ENCODE assay signal across 26 cellular contexts in genomic region chr19:45142016-45142727, GRCh38. TPM values are rescaled to one million over a fixed set of nuclear protein-coding genes. Genes with fewer than 3 reads are reported as not detected.
"Had no signal": no experiment of that assay in that cellular context is flagged by ENCODE, and none has a peak within 500 bp of the region (broad histone marks: within the 10 kb centered on the region; RNA-seq: fewer than 3 reads in every experiment).

No MANE protein-coding gene starts in this region.

- H3K4me1 Mint-ChIP-seq: activated CD4-positive, alpha-beta T cell treated with anti-CD3 and anti-CD28 coated beads, Interleukin-2, amount 10 ng/mL, durations not matched to agents 24 days and 14 days had no signal

- DNase-seq: activated CD4-positive, alpha-beta memory T cell treated with anti-CD3 and anti-CD28 coated beads for 36 hours; activated CD4-positive, alpha-beta T cell treated with anti-CD3 and anti-CD28 coated beads, Interleukin-2, amount 10 ng/mL, durations not matched to agents 24 days and 14 days; activated naive CD4-positive, alpha-beta T cell; activated naive CD8-positive, alpha-beta T cell treated with anti-CD3 and anti-CD28 coated beads for 36 hours; activated T-cell treated with anti-CD3 and anti-CD28 coated beads, Interleukin-2, amount 50 U/mL, for 48 hours; dermis blood vessel endothelial cell; effector CD4-positive, alpha-beta T cell; esophagus squamous epithelium; foreskin melanocyte; left colon; naive B cell; right cardiac atrium; stimulated activated CD4-positive, alpha-beta T cell treated with anti-CD3 and anti-CD28 coated beads, Interleukin-15, amount 100 ng/mL, for 24 hours; stimulated activated CD4-positive, alpha-beta T cell treated with anti-CD3 and anti-CD28 coated beads, Interleukin-2, amount 100 ng/mL, for 24 hours; stimulated activated naive CD4-positive, alpha-beta T cell treated with Interleukin-2 at 50 U/mL for 16 hours; T1000; testis; transverse colon; WERI-Rb-1 had no signal

- H3K9me3 ChIP-seq: esophagus squamous epithelium, testis, transverse colon had no signal

- ATAC-seq: activated CD4-positive, CD25-positive, alpha-beta regulatory T cell treated with anti-CD3 and anti-CD28 coated beads, Interleukin-2, amount 50 U/mL, for 24 hours; left colon; right cardiac atrium had no signal

- H2AFZ ChIP-seq: hepatocyte had no signal

- H3K4me3 ChIP-seq: esophagus squamous epithelium, hepatocyte, testis, transverse colon had no signal

- H3K27ac Mint-ChIP-seq: activated CD4-positive, alpha-beta memory T cell treated with anti-CD3 and anti-CD28 coated beads for 36 hours; activated CD4-positive, alpha-beta T cell treated with anti-CD3 and anti-CD28 coated beads, Interleukin-2, amount 10 ng/mL, durations not matched to agents 24 days and 14 days; activated naive CD8-positive, alpha-beta T cell treated with anti-CD3 and anti-CD28 coated beads for 36 hours; mesothelial cell of epicardium had no signal

- H3K27me3 Mint-ChIP-seq: activated CD4-positive, alpha-beta memory T cell treated with anti-CD3 and anti-CD28 coated beads for 36 hours; activated CD4-positive, alpha-beta T cell treated with anti-CD3 and anti-CD28 coated beads, Interleukin-2, amount 10 ng/mL, durations not matched to agents 24 days and 14 days; activated naive CD8-positive, alpha-beta T cell treated with anti-CD3 and anti-CD28 coated beads for 36 hours; naive B cell had no signal

- H3K4me3 Mint-ChIP-seq: activated CD4-positive, alpha-beta memory T cell treated with anti-CD3 and anti-CD28 coated beads for 36 hours; activated CD4-positive, alpha-beta T cell treated with anti-CD3 and anti-CD28 coated beads, Interleukin-2, amount 10 ng/mL, durations not matched to agents 24 days and 14 days; activated naive CD8-positive, alpha-beta T cell treated with anti-CD3 and anti-CD28 coated beads for 36 hours; mesothelial cell of epicardium had no signal

- H3K9me3 Mint-ChIP-seq: activated CD4-positive, alpha-beta memory T cell treated with anti-CD3 and anti-CD28 coated beads for 36 hours; activated CD4-positive, alpha-beta T cell treated with anti-CD3 and anti-CD28 coated beads, Interleukin-2, amount 10 ng/mL, durations not matched to agents 24 days and 14 days; activated naive CD8-positive, alpha-beta T cell treated with anti-CD3 and anti-CD28 coated beads for 36 hours; mesothelial cell of epicardium; naive B cell had no signal

- H3K4me2 ChIP-seq: hepatocyte had no signal

- H3K27ac ChIP-seq: epithelial cell of prostate, esophagus squamous epithelium, hepatocyte, testis, transverse colon, WERI-Rb-1 had no signal

- FAIRE-seq: astrocyte, keratinocyte had no signal

- H3K27me3 ChIP-seq: esophagus squamous epithelium, hepatocyte, testis, transverse colon had no signal

RNA-seq across cellular contexts. Expression of gene NKPD1, which starts 18.6 kb away (rescaled TPM):
- total RNA-seq: astrocyte, liver had no signal
- polyA plus RNA-seq: liver had no signal
